17 cellular contexts compared by ENCODE assay signal in the genomic region with DNA sequence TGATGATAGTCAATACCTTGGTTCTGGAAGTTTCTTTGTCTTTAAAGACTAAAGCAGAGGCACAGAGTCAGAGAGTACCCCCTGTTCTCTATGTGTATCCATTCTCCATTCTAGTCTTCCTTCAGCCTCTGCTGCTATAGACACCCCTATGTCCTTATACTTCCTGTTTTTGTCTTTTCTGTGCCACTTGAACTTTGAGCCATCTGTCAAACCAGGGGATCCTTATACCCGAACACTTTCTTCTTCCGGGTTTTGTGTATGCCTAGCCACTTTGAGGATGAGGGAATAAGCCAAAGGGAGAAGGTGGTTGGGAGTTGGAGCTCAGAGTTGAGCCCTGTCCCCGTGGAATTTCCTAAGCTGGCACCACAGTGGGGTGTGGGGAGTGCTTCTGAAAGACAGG.
DNase-seq lines count a peak whose midpoint lies in the region; ATAC-seq lines count a peak whose summit lies in the region.
"Had no signal": no experiment of that assay in that cellular context is flagged by ENCODE, and none has a peak within 500 bp of the region (broad histone marks: within the 10 kb centered on the region; RNA-seq: fewer than 3 reads in every experiment).

No MANE protein-coding gene starts in this region.

- H3K36me3 ChIP-seq in CD4-positive, alpha-beta memory T cell (ENCODE audit: insufficient read depth, low read length), result no peaks in the 10 kb centered on the region
- H3K36me3 ChIP-seq: adrenal gland, MG63 had no signal

- H3K27me3 ChIP-seq in CD4-positive, alpha-beta memory T cell (ENCODE audit: insufficient read depth, low read length), result no peaks in the 10 kb centered on the region
- H3K27me3 ChIP-seq: adrenal gland, MG63 had no signal

- intact Hi-C loops in CD4-positive, alpha-beta memory T cell (cut with micrococcal nuclease), result loop anchor here (5.0 kb wide), 2 partner anchors 101 to 136 kb away; no protein-coding TSS in a partner anchor

- H3K9me3 ChIP-seq in CD4-positive, alpha-beta memory T cell (ENCODE audit: control insufficient read depth in 1 of 2, low read length in 2 of 2), result no peaks in the 10 kb centered on the region
- H3K9me3 ChIP-seq: adrenal gland had no signal

- H3K4me3 Mint-ChIP-seq in CD4-positive, alpha-beta memory T cell, result peak overlapping the region in 7 of 8 donors; percentile 2 to 71 (median 27)
- no peak overlapping the region for H3K4me3 Mint-ChIP-seq in activated naive CD8-positive, alpha-beta T cell treated with anti-CD3 and anti-CD28 coated beads, Interleukin-2, amount 50 U/mL, for 24 hours
- H3K4me3 Mint-ChIP-seq: HFFc6, nephron had no signal

- H3K4me1 Mint-ChIP-seq in CD4-positive, alpha-beta memory T cell, result peaks cover 50 to 85% (median 66%) of the 10 kb centered on the region in 4 donors
- H3K4me1 Mint-ChIP-seq in activated naive CD8-positive, alpha-beta T cell treated with anti-CD3 and anti-CD28 coated beads, Interleukin-2, amount 50 U/mL, for 24 hours, result peaks cover 70% of the 10 kb centered on the region

- POLR2A ChIA-PET in CD4-positive, alpha-beta memory T cell (lab: Charles Lee; ENCODE audit: partially characterized antibody), result interaction anchor here (1.0 to 1.6 kb wide), 6 partner anchors 43 to 64 kb away, joined by 3 to 6 read pairs (median 5); a partner anchor contains a TSS

- H3K27ac Mint-ChIP-seq in CD4-positive, alpha-beta memory T cell, result peak overlapping the region in 6 of 7 donors; percentile 15 to 92 (median 78)
- peak overlapping the region; percentile 10 for H3K27ac Mint-ChIP-seq in activated naive CD8-positive, alpha-beta T cell treated with anti-CD3 and anti-CD28 coated beads, Interleukin-2, amount 50 U/mL, for 24 hours
- H3K27ac Mint-ChIP-seq: HFFc6 had no signal

- H3K27ac ChIP-seq in CD4-positive, alpha-beta memory T cell (ENCODE audit: low read depth, low read length), result no peak overlapping the region
- H3K27ac ChIP-seq: adrenal gland, parathyroid adenoma had no signal

- DNase-seq in SIG-M5 treated with dmso at 0.1 percent for 504 hours (lab: John Stamatoyannopoulos, UW; ENCODE audit: unreplicated experiment) (peak; percentile 10), SIG-M5 (lab: John Stamatoyannopoulos, UW) (no peak), NOMO-1 treated with dmso at 0.1 percent for 144 hours (lab: John Stamatoyannopoulos, UW; ENCODE audit: unreplicated experiment) (peak; percentile 24), NCI-H1048 (lab: John Stamatoyannopoulos, UW) (no peak), dedifferentiated amniotic fluid mesenchymal stem cell (ENCODE audit: extremely low spot score) (no peak)
- no peak for DNase-seq in CD4-positive, alpha-beta memory T cell
- no peak for DNase-seq in activated naive CD8-positive, alpha-beta T cell treated with anti-CD3 and anti-CD28 coated beads, Interleukin-2, amount 50 U/mL, for 24 hours
- DNase-seq: activated T-cell treated with anti-CD3 and anti-CD28 coated beads, Interleukin-2, amount 50 U/mL, for 48 hours; adrenal gland; DMS 273 treated with DMSO at 0.1 percent for 48 hours; HFFc6; MG63; NCI-H187 treated with DMSO at 0.1 percent for 48 hours had no signal

- no peak for ATAC-seq in activated naive CD8-positive, alpha-beta T cell treated with anti-CD3 and anti-CD28 coated beads, Interleukin-2, amount 50 U/mL, for 24 hours
- ATAC-seq in GM21360 (IDR thresholded peaks at IDR 0.05; ENCODE audit: unreplicated experiment), result no peak
- ATAC-seq: sciatic nerve had no signal

- peaks cover 88% of the 10 kb centered on the region for H3K4me1 ChIP-seq in CD4-positive, alpha-beta memory T cell (ENCODE audit: insufficient read depth, low read length)

- H3K9me3 Mint-ChIP-seq in CD4-positive, alpha-beta memory T cell, result peaks cover 0 to 5% (median 0%) of the 10 kb centered on the region in 8 donors
- H3K9me3 Mint-ChIP-seq in activated naive CD8-positive, alpha-beta T cell treated with anti-CD3 and anti-CD28 coated beads, Interleukin-2, amount 50 U/mL, for 24 hours, result peaks cover 14% of the 10 kb centered on the region

- peak overlapping the region in 1 of 2 donors; percentile 19 for H3K4me3 ChIP-seq in CD4-positive, alpha-beta memory T cell (ENCODE audit: low read length in 2 of 2)
- H3K4me3 ChIP-seq: adrenal gland, MG63 had no signal

- H3K27me3 Mint-ChIP-seq in CD4-positive, alpha-beta memory T cell, result no peaks in the 10 kb centered on the region
- H3K27me3 Mint-ChIP-seq in activated naive CD8-positive, alpha-beta T cell treated with anti-CD3 and anti-CD28 coated beads, Interleukin-2, amount 50 U/mL, for 24 hours, result peaks cover 2% of the 10 kb centered on the region

- CTCF ChIA-PET in CD4-positive, alpha-beta memory T cell (lab: Charles Lee; ENCODE audit: partially characterized antibody), result interaction anchor here (0.6 to 1.6 kb wide), 3 partner anchors 35 to 146 kb away, joined by 3 read pairs; no protein-coding TSS in a partner anchor

- H3K36me3 Mint-ChIP-seq in CD4-positive, alpha-beta memory T cell, result no peaks in the 10 kb centered on the region
- H3K36me3 Mint-ChIP-seq in activated naive CD8-positive, alpha-beta T cell treated with anti-CD3 and anti-CD28 coated beads, Interleukin-2, amount 50 U/mL, for 24 hours (ENCODE audit: low read depth), result peaks cover 3% of the 10 kb centered on the region

Comparison
In these comparisons a context has a peak if more than half of its experiments do, and no peak if none do; other contexts are left out.
1. DNase-seq: peak in SIG-M5 treated with dmso at 0.1 percent for 504 hours (single experiment) and NOMO-1 treated with dmso at 0.1 percent for 144 hours (single experiment); none in SIG-M5 (single experiment), CD4-positive, alpha-beta memory T cell (0 of 5), activated naive CD8-positive, alpha-beta T cell treated with anti-CD3 and anti-CD28 coated beads, Interleukin-2, amount 50 U/mL, for 24 hours (single experiment), NCI-H1048 (single experiment) and dedifferentiated amniotic fluid mesenchymal stem cell (single experiment).